9 cellular contexts compared by ENCODE assay signal in the genomic region with DNA sequence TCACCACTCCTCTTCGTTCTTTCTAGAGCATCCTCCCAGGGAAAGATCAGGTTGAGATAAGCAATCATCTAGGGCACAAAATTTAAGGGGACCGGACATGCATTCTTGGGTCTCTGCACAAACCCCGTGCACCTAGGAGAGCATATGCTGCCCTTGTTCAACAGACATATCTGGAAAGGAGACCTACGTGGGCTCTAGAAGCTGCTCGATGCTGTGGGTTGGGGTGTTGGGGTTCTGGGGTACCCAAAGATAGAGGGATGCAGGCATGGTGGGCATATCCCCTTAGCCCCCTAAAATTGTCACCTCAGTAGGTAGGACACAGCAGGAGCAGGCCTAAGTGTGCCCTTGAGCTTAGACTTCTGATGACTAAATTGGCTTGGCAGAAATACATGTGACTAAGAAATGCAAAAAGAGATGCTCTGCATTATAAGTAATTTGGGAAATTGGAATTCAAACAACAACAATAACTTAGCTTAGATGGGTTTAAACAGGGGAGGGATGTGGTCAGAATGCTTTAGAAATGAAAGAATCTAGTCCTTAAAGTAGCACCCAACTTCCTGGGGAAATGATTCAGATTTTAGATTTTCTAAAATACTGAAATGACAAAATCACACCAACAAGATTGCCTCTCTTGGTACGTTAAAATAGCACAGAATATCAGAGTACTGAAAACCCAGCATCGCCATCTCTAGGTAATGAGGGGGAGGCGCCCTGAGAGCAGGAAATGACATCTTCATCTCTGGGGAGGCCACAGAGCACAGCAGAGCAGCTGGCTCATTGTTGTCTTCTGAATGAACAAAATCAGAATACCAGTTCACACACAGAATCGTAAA.
DNase-seq lines count a peak whose midpoint lies in the region; ATAC-seq, FAIRE-seq and TF ChIP-seq lines count a peak whose summit lies in the region.
"Had no signal": no experiment of that assay in that cellular context is flagged by ENCODE, and none has a peak within 500 bp of the region (broad histone marks: within the 10 kb centered on the region; RNA-seq: fewer than 3 reads in every experiment).

No MANE protein-coding gene starts in this region.

- TF ChIP-seq CTCF in spleen (IDR thresholded peaks at IDR 0.05 in 8 of 11, conservative IDR thresholded peaks at IDR 0.05 in 3 of 11) (no peak), RWPE1 (conservative IDR thresholded peaks at IDR 0.05; ENCODE audit: low read depth) (no peak), endothelial cell (IDR thresholded peaks at IDR 0.05; ENCODE audit: unreplicated experiment) (no peak)

- peak; percentile 99 for ATAC-seq in GM21786 (IDR thresholded peaks at IDR 0.05; ENCODE audit: unreplicated experiment)

- no peaks in the 10 kb centered on the region for H3K9me3 Mint-ChIP-seq in endothelial cell (ENCODE audit: unreplicated experiment)

- TF ChIP-seq POLR2A in GM12892 (IDR thresholded peaks at IDR 0.05; ENCODE audit: low read depth, low read length) (no peak; the same call in 1 of the 2 replicates), spleen (IDR thresholded peaks at IDR 0.05) (no peak)

- H3K4me3 ChIP-seq in spleen: no peak overlapping the region

- H3K4me1 Mint-ChIP-seq in endothelial cell (ENCODE audit: unreplicated experiment): peaks cover 5% of the 10 kb centered on the region

- peaks cover 0 to 7% (median 0%) of the 10 kb centered on the region in 6 donors for H3K4me1 ChIP-seq in spleen

- no peak overlapping the region for H3K27ac Mint-ChIP-seq in endothelial cell (ENCODE audit: unreplicated experiment)

- H3K4me3 Mint-ChIP-seq in endothelial cell (ENCODE audit: unreplicated experiment): no peak overlapping the region

- intact Hi-C loops in spleen (cut with DNase I; ENCODE audit: low total_unique reads): no loop called here

- POLR2A ChIA-PET in RWPE1 (lab: Yijun Ruan, JAX; ENCODE audit: low non-redundant PET): no interaction called here

- H3K36me3 Mint-ChIP-seq in endothelial cell (ENCODE audit: low read depth, unreplicated experiment): peaks cover 4% of the 10 kb centered on the region

- CTCF ChIA-PET in RWPE1 (lab: Yijun Ruan, JAX): interaction anchor here (0.6 to 1.5 kb wide), 4 partner anchors 19 to 478 kb away, joined by 3 to 8 read pairs (median 4); no protein-coding TSS in a partner anchor

- no peaks in the 10 kb centered on the region for H3K36me3 ChIP-seq in spleen

- H3K27me3 Mint-ChIP-seq in endothelial cell (ENCODE audit: unreplicated experiment): no peaks in the 10 kb centered on the region

- peak; percentile 74 for FAIRE-seq in GM12892 (lab: Jason Lieb, UNC)

- no peaks in the 10 kb centered on the region for H3K27me3 ChIP-seq in spleen (replicated peaks in 1 of 7)

- peak overlapping the region in 6 of 8 donors; percentile 11 to 53 (median 25) for H3K27ac ChIP-seq in spleen
- H3K27ac ChIP-seq in RWPE1: no peak overlapping the region
- H3K27ac ChIP-seq: KMS-11 had no signal

- DNase-seq in GM12892 (ENCODE audit: insufficient read length) (no peak), NAMALWA (ENCODE audit: low spot score) (peak; percentile 37), spleen (no peak), RWPE1 (ENCODE audit: low spot score) (no peak), SIG-M5 treated with dmso at 0.1 percent for 504 hours (lab: John Stamatoyannopoulos, UW; ENCODE audit: unreplicated experiment) (no peak), endothelial cell (ENCODE audit: low spot score) (no peak)
- DNase-seq in activated naive CD4-positive, alpha-beta T cell treated with anti-CD3 and anti-CD28 coated beads, Interleukin-2, amount 50 U/mL, for 16 hours: peak; percentile 45

- 58 to 66% (median 61%) methylated on average over 9 of the region's 9 CpGs for WGBS in spleen, 5 donors

- H3K9me3 ChIP-seq in spleen: peaks cover 0 to 25% (median 9%) of the 10 kb centered on the region in 8 donors

Comparison
In these comparisons a context has a peak if more than half of its experiments do, and no peak if none do; other contexts are left out.
1. DNase-seq: peak in NAMALWA (single experiment) and activated naive CD4-positive, alpha-beta T cell treated with anti-CD3 and anti-CD28 coated beads, Interleukin-2, amount 50 U/mL, for 16 hours (single experiment); none in GM12892 (single experiment), spleen (single experiment), RWPE1 (single experiment), SIG-M5 treated with dmso at 0.1 percent for 504 hours (single experiment) and endothelial cell (single experiment).